In genomic region chr6:17167327-17167979, GRCh38 we compare ENCODE assay signal across 9 cellular contexts.
DNase-seq lines count a peak whose midpoint lies in the region; ATAC-seq lines count a peak whose summit lies in the region.
"Had no signal": no experiment of that assay in that cellular context is flagged by ENCODE, and none has a peak within 500 bp of the region (broad histone marks: within the 10 kb centered on the region; RNA-seq: fewer than 3 reads in every experiment).

No MANE protein-coding gene starts in this region.

- no peak overlapping the region for H3K4me3 Mint-ChIP-seq in stimulated activated memory B cell treated with anti-CD40 and anti-IgM and Interleukin-4, amounts not matched to agents 10 μg/mL and 1 μg/mL and 100 μg/mL, for 72 hours
- H3K4me3 Mint-ChIP-seq: activated naive CD8-positive, alpha-beta T cell treated with anti-CD3 and anti-CD28 coated beads, Interleukin-2, amount 10 ng/mL, durations not matched to agents 7 days and 5 days had no signal

- H3K27ac Mint-ChIP-seq in stimulated activated memory B cell treated with anti-CD40 and anti-IgM and Interleukin-4, amounts not matched to agents 10 μg/mL and 1 μg/mL and 100 μg/mL, for 72 hours = no peak overlapping the region
- H3K27ac Mint-ChIP-seq: activated naive CD8-positive, alpha-beta T cell treated with anti-CD3 and anti-CD28 coated beads, Interleukin-2, amount 10 ng/mL, durations not matched to agents 7 days and 5 days had no signal

- no peaks in the 10 kb centered on the region for H3K4me1 Mint-ChIP-seq in stimulated activated memory B cell treated with anti-CD40 and anti-IgM and Interleukin-4, amounts not matched to agents 10 μg/mL and 1 μg/mL and 100 μg/mL, for 72 hours
- H3K4me1 Mint-ChIP-seq: activated naive CD8-positive, alpha-beta T cell treated with anti-CD3 and anti-CD28 coated beads, Interleukin-2, amount 10 ng/mL, durations not matched to agents 7 days and 5 days had no signal

- peak; percentile 65 for ATAC-seq in esophagus mucosa
- ATAC-seq in stimulated activated memory B cell treated with anti-CD40 and anti-IgM and Interleukin-4, amounts not matched to agents 10 μg/mL and 1 μg/mL and 100 μg/mL, for 72 hours = no peak

- H3K27me3 Mint-ChIP-seq in stimulated activated memory B cell treated with anti-CD40 and anti-IgM and Interleukin-4, amounts not matched to agents 10 μg/mL and 1 μg/mL and 100 μg/mL, for 72 hours = peaks cover 11% of the 10 kb centered on the region

- H3K36me3 Mint-ChIP-seq in stimulated activated memory B cell treated with anti-CD40 and anti-IgM and Interleukin-4, amounts not matched to agents 10 μg/mL and 1 μg/mL and 100 μg/mL, for 72 hours = no peaks in the 10 kb centered on the region
- H3K36me3 Mint-ChIP-seq: activated naive CD8-positive, alpha-beta T cell treated with anti-CD3 and anti-CD28 coated beads, Interleukin-2, amount 10 ng/mL, durations not matched to agents 7 days and 5 days had no signal

- H3K9me3 Mint-ChIP-seq in stimulated activated memory B cell treated with anti-CD40 and anti-IgM and Interleukin-4, amounts not matched to agents 10 μg/mL and 1 μg/mL and 100 μg/mL, for 72 hours = peaks cover 3% of the 10 kb centered on the region
- H3K9me3 Mint-ChIP-seq: activated naive CD8-positive, alpha-beta T cell treated with anti-CD3 and anti-CD28 coated beads, Interleukin-2, amount 10 ng/mL, durations not matched to agents 7 days and 5 days had no signal

- peak; percentile 27 for DNase-seq in DMS 273 treated with DMSO at 0.1 percent for 48 hours (lab: John Stamatoyannopoulos, UW)
- DNase-seq in NCI-H69 (lab: John Stamatoyannopoulos, UW) = peak; percentile 96
- DNase-seq in myocyte (ENCODE audit: low read depth) = peak; percentile 55
- DNase-seq in effector CD4-positive, alpha-beta T cell = no peak
- DNase-seq in activated CD4-positive, alpha-beta T cell treated with anti-CD3 and anti-CD28 coated beads, Interleukin-2, amount 50 U/mL, for 48 hours = no peak
- no peak for DNase-seq in putamen (ENCODE audit: low spot score)
- DNase-seq: activated naive CD8-positive, alpha-beta T cell treated with anti-CD3 and anti-CD28 coated beads, Interleukin-2, amount 10 ng/mL, durations not matched to agents 7 days and 5 days had no signal

Comparison
In these comparisons a context has a peak if more than half of its experiments do, and no peak if none do; other contexts are left out.
1. DNase-seq: peak in DMS 273 treated with DMSO at 0.1 percent for 48 hours (single experiment), NCI-H69 (single experiment) and myocyte (single experiment); none in effector CD4-positive, alpha-beta T cell (single experiment), activated CD4-positive, alpha-beta T cell treated with anti-CD3 and anti-CD28 coated beads, Interleukin-2, amount 50 U/mL, for 48 hours (0 of 2) and putamen (single experiment).